12 cellular contexts compared by ENCODE assay signal in genomic region chr9:14346301-14346721, GRCh38. TPM values are rescaled to one million over a fixed set of nuclear protein-coding genes. Genes with fewer than 3 reads are reported as not detected.
DNase-seq lines count a peak whose midpoint lies in the region; ATAC-seq and TF ChIP-seq lines count a peak whose summit lies in the region.
"Had no signal": no experiment of that assay in that cellular context is flagged by ENCODE, and none has a peak within 500 bp of the region (broad histone marks: within the 10 kb centered on the region; RNA-seq: fewer than 3 reads in every experiment).

No MANE protein-coding gene starts in this region.

- no peaks in the 10 kb centered on the region for H3K27me3 Mint-ChIP-seq in MCF 10A (ENCODE audit: insufficient read depth, unreplicated experiment)

- no peak overlapping the region for H3K27ac Mint-ChIP-seq in MCF 10A (ENCODE audit: low read depth, unreplicated experiment)
- H3K27ac Mint-ChIP-seq: T-cell had no signal

- no peaks in the 10 kb centered on the region for H3K79me1 ChIP-seq in neuronal stem cell (ENCODE audit: low read depth, low read length)

- H3K23ac ChIP-seq in neuronal stem cell (ENCODE audit: low read depth, low read length, poor library complexity) = peak overlapping the region; percentile 40

- intact Hi-C loops in breast epithelium (cut with DNase I; ENCODE audit: low total_unique reads) = loop anchor here (10.0 kb wide), 1 partner anchor 912 kb away; no protein-coding TSS in a partner anchor
- intact Hi-C loops in MCF 10A (cut with micrococcal nuclease) = no loop called here
- intact Hi-C loops in left ventricle myocardium superior (cut with micrococcal nuclease) = loop anchor here (10.0 kb wide), 1 partner anchor 782 kb away; no protein-coding TSS in a partner anchor
- intact Hi-C loops in vagina (cut with DNase I) = loop anchor here (2.0 to 10.0 kb wide), 2 partner anchors 32 to 902 kb away; partner anchors contain the start of gene NFIB

- CTCF ChIA-PET in MCF 10A (lab: Yijun Ruan, JAX) = interaction anchor here (1.1 to 2.0 kb wide), 3 partner anchors 20 to 994 kb away, joined by 3 to 10 read pairs (median 3); no protein-coding TSS in a partner anchor

- H3K9me3 Mint-ChIP-seq in MCF 10A (ENCODE audit: unreplicated experiment) = no peaks in the 10 kb centered on the region
- H3K9me3 Mint-ChIP-seq: T-cell had no signal

- no peak overlapping the region for H2BK15ac ChIP-seq in neuronal stem cell (ENCODE audit: low read length)

- H2BK12ac ChIP-seq in neuronal stem cell (ENCODE audit: low read length) = no peak overlapping the region

- POLR2A ChIA-PET in MCF 10A (lab: Yijun Ruan, JAX) = no interaction called here

- no peak overlapping the region for H3K4ac ChIP-seq in neuronal stem cell (ENCODE audit: low read length)

- DNase-seq in breast epithelium (ENCODE audit: low spot score in 2 of 2) (no peak), MCF 10A (ENCODE audit: unreplicated experiment) (no peak), left ventricle myocardium superior (peak; percentile 53), neuronal stem cell (ENCODE audit: low spot score) (no peak), vagina (ENCODE audit: extremely low spot score in 2 of 2) (no peak), D341Med (ENCODE audit: low spot score) (no peak)
- DNase-seq in activated CD4-positive, alpha-beta T cell treated with anti-CD3 and anti-CD28 coated beads, Interleukin-2, amount 50 U/mL, for 4 hours = no peak
- DNase-seq: NCI-H69; stimulated activated CD4-positive, alpha-beta T cell treated with anti-CD3 and anti-CD28 coated beads, Interleukin-1b, Interleukin-23, amount 100 ng/mL, for 48 hours; T-cell; transverse colon had no signal

- H3K27me3 ChIP-seq in breast epithelium (peaks cover 0 to 34% of the 10 kb centered on the region in 2 donors), neuronal stem cell (ENCODE audit: control insufficient read depth in 3 of 3, insufficient read depth in 3 of 3, low read depth in 1 of 3, low read length in 3 of 3) (peaks cover 32 to 100% (median 86%) of the 10 kb centered on the region in 3 experiments), vagina (peaks cover 5% of the 10 kb centered on the region)

- no peaks in the 10 kb centered on the region for H3K36me3 Mint-ChIP-seq in MCF 10A (ENCODE audit: insufficient read depth, unreplicated experiment)
- H3K36me3 Mint-ChIP-seq: T-cell had no signal

- no peaks in the 10 kb centered on the region for H3K4me1 Mint-ChIP-seq in MCF 10A (ENCODE audit: insufficient read depth, unreplicated experiment)

- H4K8ac ChIP-seq in neuronal stem cell (ENCODE audit: low read depth, low read length) = no peak overlapping the region

- H2AK5ac ChIP-seq in neuronal stem cell (ENCODE audit: low read depth, low read length) = no peak overlapping the region

- ATAC-seq in left ventricle myocardium superior (no peak), GM18861 (IDR thresholded peaks at IDR 0.05; ENCODE audit: unreplicated experiment) (no peak)
- ATAC-seq: T-cell had no signal

- H3K36me3 ChIP-seq in breast epithelium = no peaks in the 10 kb centered on the region
- no peaks in the 10 kb centered on the region for H3K36me3 ChIP-seq in neuronal stem cell (replicated peaks in 1 of 2; ENCODE audit: control insufficient read depth in 2 of 2, insufficient read depth in 2 of 2, low read length in 2 of 2)
- H3K36me3 ChIP-seq in vagina = no peaks in the 10 kb centered on the region
- H3K36me3 ChIP-seq: transverse colon had no signal

- H3K4me2 ChIP-seq in neuronal stem cell (ENCODE audit: insufficient read depth, low read length, poor library complexity, severe bottlenecking) = peak overlapping the region; percentile 66

- H3K18ac ChIP-seq in neuronal stem cell (ENCODE audit: low read length) = peak overlapping the region; percentile 37

- TF ChIP-seq POLR2A in breast epithelium (IDR thresholded peaks at IDR 0.05) (no peak), vagina (IDR thresholded peaks at IDR 0.05) (no peak)

- no CpG with 5 or more reads among the region's 28 CpGs for WGBS in neuronal stem cell (ENCODE audit: extremely low coverage in 2 of 2, insufficient read length in 2 of 2, insufficient replicate concordance in 1 of 2), 2 donors

- H3K9ac ChIP-seq in neuronal stem cell (ENCODE audit: low read depth, low read length, poor library complexity) = no peak overlapping the region

- H3K4me3 Mint-ChIP-seq in MCF 10A (ENCODE audit: unreplicated experiment) = no peak overlapping the region

- TF ChIP-seq CTCF in breast epithelium (IDR thresholded peaks at IDR 0.05) (no peak), MCF 10A (IDR thresholded peaks at IDR 0.05; ENCODE audit: unreplicated experiment) (no peak), vagina (IDR thresholded peaks at IDR 0.05) (no peak)

- H2BK120ac ChIP-seq in neuronal stem cell (ENCODE audit: low read depth, low read length) = no peak overlapping the region

- no peak overlapping the region for H3K14ac ChIP-seq in neuronal stem cell (ENCODE audit: low read length)

- H3K4me3 ChIP-seq in breast epithelium (peak overlapping the region; percentile 55 to 70 (median 55)), neuronal stem cell (ENCODE audit: low read length in 2 of 2) (peak overlapping the region; percentile 11 to 68), vagina (peak overlapping the region in 1 of 2 donors; percentile 42)

- peak overlapping the region; percentile 83 for H2AFZ ChIP-seq in neuronal stem cell (ENCODE audit: low read length)

- H3K27ac ChIP-seq in breast epithelium (peak overlapping the region; percentile 92 to 95), neuronal stem cell (replicated peaks; ENCODE audit: low read length) (no peak overlapping the region), vagina (peak overlapping the region; percentile 59)

- no peaks in the 10 kb centered on the region for H3K4me1 ChIP-seq in breast epithelium
- peaks cover 20 to 47% of the 10 kb centered on the region in 2 donors for H3K4me1 ChIP-seq in neuronal stem cell (ENCODE audit: control insufficient read depth in 2 of 2, insufficient read depth in 1 of 2, low read depth in 1 of 2, low read length in 2 of 2)
- H3K4me1 ChIP-seq in vagina = peaks cover 34% of the 10 kb centered on the region

- no peaks in the 10 kb centered on the region for H3K9me3 ChIP-seq in breast epithelium
- peaks cover 0 to 6% of the 10 kb centered on the region in 2 donors for H3K9me3 ChIP-seq in neuronal stem cell (replicated peaks in 1 of 2; ENCODE audit: control insufficient read depth in 2 of 2, insufficient read depth in 1 of 2, low read depth in 1 of 2, low read length in 2 of 2)
- no peaks in the 10 kb centered on the region for H3K9me3 ChIP-seq in vagina
- H3K9me3 ChIP-seq: transverse colon had no signal

- H4K91ac ChIP-seq in neuronal stem cell (ENCODE audit: low read depth, low read length, poor library complexity) = no peak overlapping the region

- no TSS peak for BruUV-seq in MCF 10A (replicated peaks; lab: Mats Ljungman, UMichigan)

- no peak overlapping the region for H2BK5ac ChIP-seq in neuronal stem cell (ENCODE audit: low read length)

RNA-seq across cellular contexts. Expression of gene NFIB, which starts 32.4 kb away (rescaled TPM):
- total RNA-seq in breast epithelium = 100 to 1,000 TPM in 2 of 3 donors, 10 to 100 TPM in 1; 95.2 to 237 (median 105) TPM
- total RNA-seq in MCF 10A (2022) = 52.2 and 70.8 TPM in 2 replicates
- 110 TPM for total RNA-seq in left ventricle myocardium superior
- 0.08 TPM for polyA plus RNA-seq in neuronal stem cell (2013, experiment 1 of 2)
- 0.10 TPM for polyA plus RNA-seq in neuronal stem cell (2013, experiment 2 of 2)
- total RNA-seq in vagina = 73.4 TPM
